1 cellular context compared by ENCODE assay signal in the genomic region with DNA sequence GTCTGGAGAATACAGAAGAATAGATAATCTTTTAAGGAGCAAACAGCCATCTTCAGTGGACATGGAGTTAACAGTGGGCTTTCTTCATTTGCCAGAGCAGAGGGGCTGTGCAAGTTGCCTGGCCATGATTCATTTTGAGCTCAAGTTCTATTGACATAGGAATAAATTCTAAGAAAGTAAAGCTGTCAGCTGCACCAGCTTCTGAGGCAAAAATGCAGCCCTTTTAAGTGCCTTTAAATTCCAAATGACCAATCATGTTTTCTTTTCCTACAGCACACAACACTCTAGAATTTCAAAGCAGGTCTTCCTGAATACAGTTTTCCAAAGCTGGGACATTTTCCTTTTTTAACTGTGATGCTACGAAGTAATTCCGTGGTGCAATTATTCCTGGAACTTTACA.
TF ChIP-seq lines count a peak whose summit lies in the region.

No MANE protein-coding gene starts in this region.

TF ChIP-seq in K562, 482 proteins besides CTCF, POLR2A, EP300 and RAD21:
- TF ChIP-seq ZNF239 (CRISPR knock-in tag; IDR thresholded peaks at IDR 0.05) (0 out of 2 replicates have a peak, but pooled peaks have one; percentile 39), RBM34 (IDR thresholded peaks at IDR 0.05; ENCODE audit: borderline replicate concordance, insufficient read depth, low read length) (no peak), SMARCE1 (IDR thresholded peaks at IDR 0.05) (no peak), SMC3 (conservative IDR thresholded peaks at IDR 0.05; ENCODE audit: insufficient read depth, low read depth, low read length) (no peak), MXI1 (IDR thresholded peaks at IDR 0.05; ENCODE audit: low read depth, low read length) (no peak)
- TF ChIP-seq, protein P1, sequence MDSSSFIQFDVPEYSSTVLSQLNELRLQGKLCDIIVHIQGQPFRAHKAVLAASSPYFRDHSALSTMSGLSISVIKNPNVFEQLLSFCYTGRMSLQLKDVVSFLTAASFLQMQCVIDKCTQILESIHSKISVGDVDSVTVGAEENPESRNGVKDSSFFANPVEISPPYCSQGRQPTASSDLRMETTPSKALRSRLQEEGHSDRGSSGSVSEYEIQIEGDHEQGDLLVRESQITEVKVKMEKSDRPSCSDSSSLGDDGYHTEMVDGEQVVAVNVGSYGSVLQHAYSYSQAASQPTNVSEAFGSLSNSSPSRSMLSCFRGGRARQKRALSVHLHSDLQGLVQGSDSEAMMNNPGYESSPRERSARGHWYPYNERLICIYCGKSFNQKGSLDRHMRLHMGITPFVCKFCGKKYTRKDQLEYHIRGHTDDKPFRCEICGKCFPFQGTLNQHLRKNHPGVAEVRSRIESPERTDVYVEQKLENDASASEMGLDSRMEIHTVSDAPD (CRISPR knock-in tag; IDR thresholded peaks at IDR 0.05), result no peak
- TF ChIP-seq, protein P2, sequence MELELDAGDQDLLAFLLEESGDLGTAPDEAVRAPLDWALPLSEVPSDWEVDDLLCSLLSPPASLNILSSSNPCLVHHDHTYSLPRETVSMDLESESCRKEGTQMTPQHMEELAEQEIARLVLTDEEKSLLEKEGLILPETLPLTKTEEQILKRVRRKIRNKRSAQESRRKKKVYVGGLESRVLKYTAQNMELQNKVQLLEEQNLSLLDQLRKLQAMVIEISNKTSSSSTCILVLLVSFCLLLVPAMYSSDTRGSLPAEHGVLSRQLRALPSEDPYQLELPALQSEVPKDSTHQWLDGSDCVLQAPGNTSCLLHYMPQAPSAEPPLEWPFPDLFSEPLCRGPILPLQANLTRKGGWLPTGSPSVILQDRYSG (tag; conservative IDR thresholded peaks at IDR 0.05; ENCODE audit: low read depth), result no peak
